ENCODE assay signal across 24 cellular contexts in genomic region chr4:4950891-4951290, GRCh38.
DNase-seq lines count a peak whose midpoint lies in the region; FAIRE-seq and TF ChIP-seq lines count a peak whose summit lies in the region.
"Had no signal": no experiment of that assay in that cellular context is flagged by ENCODE, and none has a peak within 500 bp of the region (broad histone marks: within the 10 kb centered on the region; RNA-seq: fewer than 3 reads in every experiment).

No MANE protein-coding gene starts in this region.

- no peak overlapping the region for H4K5ac ChIP-seq in H1 (ENCODE audit: insufficient read length, low read depth, low read length)

- H3K27ac ChIP-seq in H1 (ENCODE audit: low read depth, low read length), result no peak overlapping the region

- TF ChIP-seq EP300 in H1 (IDR thresholded peaks at IDR 0.05; ENCODE audit: borderline replicate concordance in 1 of 2, low read depth in 2 of 2, low read length in 2 of 2), result no peak

- peak overlapping the region; percentile 81; the same call in 1 of the 2 replicates for H2AFZ ChIP-seq in H1 (ENCODE audit: low read length)

- H3K79me2 ChIP-seq in H1 (ENCODE audit: control insufficient read depth in 1 of 2, insufficient read depth in 2 of 2, low read length in 2 of 2), result no peaks in the 10 kb centered on the region

- H2BK12ac ChIP-seq in H1 (ENCODE audit: low read depth, low read length), result no peak overlapping the region; the same call in 1 of the 2 replicates

- WGBS in H1 (ENCODE audit: extremely low coverage in 1 of 2, insufficient coverage in 1 of 2, insufficient read length in 1 of 2, insufficient replicate concordance in 2 of 2, low coverage in 1 of 2, low lambda C conversion rate in 2 of 2, missing lambda C conversion rate in 1 of 2), 2 experiments, result 93% methylated on average over 4 of the region's 4 CpGs; no CpG with 5 or more reads in 1 of the 2 experiments

- no peak overlapping the region for H4K91ac ChIP-seq in H1 (replicated peaks; ENCODE audit: insufficient read length, low read length)

- H2BK20ac ChIP-seq in H1 (ENCODE audit: low read length), result no peak overlapping the region

- H3K36me3 ChIP-seq in H1 (ENCODE audit: control insufficient read depth in 2 of 4, insufficient read depth in 4 of 4, low read length in 3 of 4), result no peaks in the 10 kb centered on the region

- no peaks in the 10 kb centered on the region for H3K79me1 ChIP-seq in H1 (ENCODE audit: low read depth, low read length)

- TF ChIP-seq POLR2A in H1 (IDR thresholded peaks at IDR 0.05; ENCODE audit: control extremely low read depth in 1 of 2, low read depth in 2 of 2, low read length in 2 of 2), result no peak

- no peak overlapping the region for H2BK15ac ChIP-seq in H1 (ENCODE audit: low read length)

- FAIRE-seq in H1 (lab: Jason Lieb, UNC), result no peak
- FAIRE-seq: A204.1, GM12892, GM18507, HTR-8/SVneo had no signal

- 0 out of 4 replicates have a peak, but pooled peaks cover 0 to 3% of the 10 kb centered on the region in 2 experiments for H3K9me3 ChIP-seq in H1 (ENCODE audit: insufficient read depth in 2 of 2, low read depth in 1 of 2, low read length in 1 of 2)

- in situ Hi-C loops in G401 (cut with HindIII; ENCODE audit: low sequenced_read_pairs), result no loop called here

- TF ChIP-seq RAD21 in H1 (IDR thresholded peaks at IDR 0.05 in 1 of 2, conservative IDR thresholded peaks at IDR 0.05 in 1 of 2; ENCODE audit: low read depth in 2 of 2, low read length in 2 of 2), result no peak

- no peak overlapping the region for H3K4ac ChIP-seq in H1 (replicated peaks; ENCODE audit: insufficient read length, low read depth, low read length)

- H4K8ac ChIP-seq in H1 (ENCODE audit: extremely low read depth, insufficient read depth, low read length), result no peak overlapping the region

- no peak overlapping the region for H3K23ac ChIP-seq in H1 (ENCODE audit: insufficient read length)

- H3K23me2 ChIP-seq in H1 (ENCODE audit: low read depth, low read length), result no peaks in the 10 kb centered on the region

- no peak overlapping the region for H2AK5ac ChIP-seq in H1 (ENCODE audit: low read depth, low read length)

- H3K56ac ChIP-seq in H1 (replicated peaks; ENCODE audit: insufficient read length, low read depth, low read length), result no peak overlapping the region

- TF ChIP-seq CTCF in H1 (IDR thresholded peaks at IDR 0.05; ENCODE audit: control extremely low read depth in 1 of 3, insufficient read depth in 1 of 3, low read depth in 1 of 3, low read length in 3 of 3) (no peak), GM20000 (IDR thresholded peaks at IDR 0.05; ENCODE audit: extremely low read depth, missing control alignments) (no peak)

- no peaks in the 10 kb centered on the region for H3K27me3 ChIP-seq in H1 (replicated peaks in 1 of 4; ENCODE audit: control insufficient read depth in 3 of 4, extremely low read depth in 1 of 4, insufficient read depth in 3 of 4, low read length in 3 of 4)

- intact Hi-C loops in posterior cingulate gyrus (cut with DNase I), result no loop called here

- CTCF ChIA-PET in H1 (lab: Charles Lee; ENCODE audit: partially characterized antibody), result interaction anchor here (1.1 to 1.2 kb wide), 2 partner anchors 12 to 291 kb away, joined by 3 to 4 read pairs; no protein-coding TSS in a partner anchor

- H2BK5ac ChIP-seq in H1 (ENCODE audit: low read depth, low read length), result no peak overlapping the region

- H2BK120ac ChIP-seq in H1 (replicated peaks; ENCODE audit: low read depth, low read length), result no peak overlapping the region

- POLR2A ChIA-PET in H1 (lab: Charles Lee; ENCODE audit: partially characterized antibody), result no interaction called here

- no peak overlapping the region for H3K14ac ChIP-seq in H1 (ENCODE audit: insufficient read length)

- H3K4me2 ChIP-seq in H1 (ENCODE audit: insufficient read depth in 1 of 2, low read depth in 2 of 2, low read length in 2 of 2), result no peak overlapping the region

- H4K20me1 ChIP-seq in H1 (replicated peaks in 1 of 2; ENCODE audit: control insufficient read depth in 1 of 2, insufficient read depth in 2 of 2, low read length in 2 of 2), result no peaks in the 10 kb centered on the region

- no peaks in the 10 kb centered on the region for H3K4me1 ChIP-seq in H1 (replicated peaks in 1 of 4; ENCODE audit: control insufficient read depth in 3 of 4, insufficient read depth in 4 of 4, low read length in 3 of 4)

- DNase-seq in G401 (ENCODE audit: low spot score) (peak; percentile 42), H1 (ENCODE audit: low read depth in 1 of 2, low spot score in 2 of 2) (no peak), inferior parietal cortex (ENCODE audit: extremely low spot score) (peak; percentile 20), posterior cingulate gyrus (peak; percentile 21 to 92 (median 69)), GM20000 (ENCODE audit: low spot score) (no peak), germinal center (ENCODE audit: low spot score) (no peak), DMS 273 treated with DMSO at 0.1 percent for 48 hours (lab: John Stamatoyannopoulos, UW) (no peak)
- DNase-seq in activated T-cell treated with anti-CD3 and anti-CD28 coated beads, Interleukin-2, amount 50 U/mL, for 48 hours, result no peak
- DNase-seq: Calu3; CD8-positive, alpha-beta T cell; H9; Karpas-422; NCI-H1417 treated with DMSO at 0.1 percent for 48 hours; NCI-H187 treated with DMSO at 0.1 percent for 48 hours; NCI-H2227 treated with DMSO at 0.1 percent for 48 hours; NCI-H510A treated with DMSO at 0.1 percent for 48 hours; NCI-H82; PC-3; RPMI8226; SIG-M5 had no signal

- no peak overlapping the region for H3K4me3 ChIP-seq in H1 (ENCODE audit: extremely low read depth in 1 of 4, insufficient read depth in 2 of 4, low read depth in 3 of 4, low read length in 4 of 4)

- no peak overlapping the region for H3K18ac ChIP-seq in H1 (ENCODE audit: extremely low read depth, low read length)

- H3K9ac ChIP-seq in H1 (replicated peaks in 1 of 4; ENCODE audit: extremely low read depth in 1 of 4, low read depth in 3 of 4, low read length in 3 of 4), result no peak overlapping the region

TF ChIP-seq in H1, 55 proteins besides CTCF, POLR2A, EP300 and RAD21:
- no peak for TF ChIP-seq CBX5 (IDR thresholded peaks at IDR 0.05; ENCODE audit: low read depth, low read length)
- TF ChIP-seq, protein P1, sequence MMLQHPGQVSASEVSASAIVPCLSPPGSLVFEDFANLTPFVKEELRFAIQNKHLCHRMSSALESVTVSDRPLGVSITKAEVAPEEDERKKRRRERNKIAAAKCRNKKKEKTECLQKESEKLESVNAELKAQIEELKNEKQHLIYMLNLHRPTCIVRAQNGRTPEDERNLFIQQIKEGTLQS (IDR thresholded peaks at IDR 0.05; ENCODE audit: insufficient read depth, low read depth, low read length), result no peak
- TF ChIP-seq SIN3A (conservative IDR thresholded peaks at IDR 0.05 in 1 of 2, IDR thresholded peaks at IDR 0.05 in 1 of 2; ENCODE audit: low read depth in 1 of 2, low read length in 2 of 2), result no peak
- no peak for TF ChIP-seq MAFK (IDR thresholded peaks at IDR 0.05; ENCODE audit: low read depth, low read length)
- TF ChIP-seq TAF7 (optimal IDR thresholded peaks at IDR 0.05; ENCODE audit: borderline replicate concordance, low read depth, low read length), result no peak
- TF ChIP-seq TBP (IDR thresholded peaks at IDR 0.05; ENCODE audit: low read depth, low read length), result no peak
- no peak for TF ChIP-seq NRF1 (IDR thresholded peaks at IDR 0.05; ENCODE audit: low read depth, low read length)
- TF ChIP-seq CEBPB (IDR thresholded peaks at IDR 0.05; ENCODE audit: low read depth, low read length), result no peak
- TF ChIP-seq POU5F1 (IDR thresholded peaks at IDR 0.05; ENCODE audit: low read depth, low read length), result no peak
- no peak for TF ChIP-seq SUZ12 (IDR thresholded peaks at IDR 0.05; ENCODE audit: low read length)
- no peak for TF ChIP-seq SRF (IDR thresholded peaks at IDR 0.05; ENCODE audit: low read depth, low read length)
- no peak for TF ChIP-seq CBX8 (IDR thresholded peaks at IDR 0.05; ENCODE audit: borderline replicate concordance, low read depth, low read length)
- TF ChIP-seq HDAC2 (IDR thresholded peaks at IDR 0.05; ENCODE audit: borderline replicate concordance in 1 of 2, low read depth in 2 of 2, low read length in 2 of 2), result no peak

Comparison
In these comparisons a context has a peak if more than half of its experiments do, and no peak if none do; other contexts are left out.
1. DNase-seq: peak in G401 (single experiment), inferior parietal cortex (single experiment) and posterior cingulate gyrus (10 of 10); none in H1 (0 of 2), GM20000 (single experiment), germinal center (single experiment), DMS 273 treated with DMSO at 0.1 percent for 48 hours (single experiment) and activated T-cell treated with anti-CD3 and anti-CD28 coated beads, Interleukin-2, amount 50 U/mL, for 48 hours (0 of 2).